1 cellular context compared by ENCODE assay signal in the genomic region with DNA sequence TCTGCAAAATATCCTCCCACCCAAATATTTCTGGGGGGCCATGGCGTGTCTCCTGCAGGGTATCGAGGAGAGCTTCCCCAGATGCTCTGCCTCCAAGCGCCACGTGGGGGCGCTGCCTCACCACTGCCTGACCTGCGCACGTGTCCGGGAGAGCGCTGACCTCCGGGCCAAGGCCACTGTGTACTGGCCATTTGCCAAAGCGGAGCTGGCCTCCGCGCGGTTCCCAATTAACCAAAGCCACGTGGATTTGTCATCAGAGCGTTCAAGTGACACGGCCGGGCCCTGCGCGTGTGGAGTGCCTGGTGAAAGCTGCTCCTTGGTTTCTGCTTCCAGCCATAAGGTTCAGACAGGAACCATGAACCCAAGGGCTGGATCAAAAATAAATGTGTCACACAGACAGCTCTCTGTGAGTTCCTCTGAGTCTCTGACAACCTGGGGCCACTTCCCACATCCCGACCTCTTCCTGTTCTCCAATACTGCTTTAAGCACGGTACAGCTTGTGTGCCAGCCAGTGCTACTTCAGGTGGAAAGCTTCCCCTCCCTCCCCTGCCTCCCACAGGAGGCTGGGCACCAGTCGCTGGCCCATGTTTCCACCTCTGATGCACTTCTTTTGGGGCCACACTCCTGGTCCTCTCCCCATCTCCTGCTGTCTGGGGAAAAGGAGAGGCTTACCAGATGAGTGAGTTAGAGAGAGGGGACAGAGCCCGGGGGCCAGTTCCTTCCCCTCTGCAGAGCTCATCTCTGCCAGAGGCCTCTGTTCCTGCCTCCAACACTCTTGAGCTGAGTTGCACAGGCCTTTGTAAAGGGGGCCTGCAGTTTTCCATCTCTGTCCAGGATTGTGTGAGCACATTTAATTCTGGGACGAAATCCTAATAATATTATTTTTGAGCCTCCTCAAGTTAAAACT.
TF ChIP-seq lines count a peak whose summit lies in the region.

No MANE protein-coding gene starts in this region.

TF ChIP-seq in HepG2, 621 proteins besides CTCF, POLR2A, EP300 and RAD21 (continued from another document and continues in another):
- TF ChIP-seq TFE3 (CRISPR knock-in tag; IDR thresholded peaks at IDR 0.05) (peak; percentile 85), XBP1 (CRISPR knock-in tag; IDR thresholded peaks at IDR 0.05) (peak; percentile 95; the same call in 1 of the 2 replicates), HMGA1 (CRISPR knock-in tag; conservative IDR thresholded peaks at IDR 0.05) (no peak), ZNF354B (CRISPR knock-in tag; IDR thresholded peaks at IDR 0.05) (0 out of 2 replicates have a peak, but pooled peaks have one; percentile 50), ZSCAN25 (CRISPR knock-in tag; IDR thresholded peaks at IDR 0.05) (no peak; the same call in 1 of the 2 replicates), MBNL3 (CRISPR knock-in tag; conservative IDR thresholded peaks at IDR 0.05) (no peak), FOXK2 (IDR thresholded peaks at IDR 0.05) (no peak), SOX13 (IDR thresholded peaks at IDR 0.05) (no peak), SOX13 (CRISPR knock-in tag; conservative IDR thresholded peaks at IDR 0.05 in 1 of 2, IDR thresholded peaks at IDR 0.05 in 1 of 2) (peak in 1 of 2 experiments; percentile 44; a peak in 1 of 4 replicates), BCL6 (CRISPR knock-in tag; IDR thresholded peaks at IDR 0.05) (peak; percentile 52), ZNF619 (CRISPR knock-in tag; IDR thresholded peaks at IDR 0.05) (no peak), HOXA3 (CRISPR knock-in tag; IDR thresholded peaks at IDR 0.05) (peak; percentile 71), SAFB2 (CRISPR knock-in tag; IDR thresholded peaks at IDR 0.05; ENCODE audit: borderline replicate concordance, low read depth) (no peak; the same call in 1 of the 2 replicates), ZNF558 (CRISPR knock-in tag; IDR thresholded peaks at IDR 0.05; ENCODE audit: borderline replicate concordance) (peak; percentile 63; the same call in 1 of the 2 replicates), ZNF431 (CRISPR knock-in tag; IDR thresholded peaks at IDR 0.05; ENCODE audit: borderline replicate concordance, low read depth) (peak; percentile 76; the same call in 1 of the 2 replicates), ZNF30 (CRISPR knock-in tag; IDR thresholded peaks at IDR 0.05) (no peak), ZNF44 (CRISPR knock-in tag; IDR thresholded peaks at IDR 0.05) (no peak), AHDC1 (CRISPR knock-in tag; IDR thresholded peaks at IDR 0.05; ENCODE audit: borderline replicate concordance) (peak; percentile 64; the same call in 1 of the 2 replicates), MZF1 (CRISPR knock-in tag; IDR thresholded peaks at IDR 0.05; ENCODE audit: borderline replicate concordance) (no peak), ZFYVE20 (CRISPR knock-in tag; IDR thresholded peaks at IDR 0.05; ENCODE audit: borderline replicate concordance, low read depth) (0 out of 2 replicates have a peak, but pooled peaks have one; percentile 52), ZSCAN20 (CRISPR knock-in tag; IDR thresholded peaks at IDR 0.05; ENCODE audit: borderline replicate concordance) (0 out of 2 replicates have a peak, but pooled peaks have one; percentile 46), AKAP8 (CRISPR knock-in tag; IDR thresholded peaks at IDR 0.05) (no peak), SRSF1 (optimal IDR thresholded peaks at IDR 0.05; ENCODE audit: low read depth, low read length) (no peak), ZC3H4 (CRISPR knock-in tag; IDR thresholded peaks at IDR 0.05; ENCODE audit: borderline replicate concordance) (no peak), KLF16 (CRISPR knock-in tag; IDR thresholded peaks at IDR 0.05) (0 out of 4 replicates have a peak, but pooled peaks of 1 of the 2 experiments have one; percentile 21), IKZF5 (CRISPR knock-in tag; IDR thresholded peaks at IDR 0.05) (peak; percentile 69; the same call in 1 of the 2 replicates), ZNF18 (CRISPR knock-in tag; IDR thresholded peaks at IDR 0.05; ENCODE audit: insufficient replicate concordance) (peak; percentile 32), ZNF549 (CRISPR knock-in tag; IDR thresholded peaks at IDR 0.05) (no peak), POLR2AphosphoS5 (IDR thresholded peaks at IDR 0.05; ENCODE audit: low read depth, low read length) (no peak), NR2F1 (CRISPR knock-in tag; IDR thresholded peaks at IDR 0.05) (peak; percentile 99 to 100)
- TF ChIP-seq, protein P1, sequence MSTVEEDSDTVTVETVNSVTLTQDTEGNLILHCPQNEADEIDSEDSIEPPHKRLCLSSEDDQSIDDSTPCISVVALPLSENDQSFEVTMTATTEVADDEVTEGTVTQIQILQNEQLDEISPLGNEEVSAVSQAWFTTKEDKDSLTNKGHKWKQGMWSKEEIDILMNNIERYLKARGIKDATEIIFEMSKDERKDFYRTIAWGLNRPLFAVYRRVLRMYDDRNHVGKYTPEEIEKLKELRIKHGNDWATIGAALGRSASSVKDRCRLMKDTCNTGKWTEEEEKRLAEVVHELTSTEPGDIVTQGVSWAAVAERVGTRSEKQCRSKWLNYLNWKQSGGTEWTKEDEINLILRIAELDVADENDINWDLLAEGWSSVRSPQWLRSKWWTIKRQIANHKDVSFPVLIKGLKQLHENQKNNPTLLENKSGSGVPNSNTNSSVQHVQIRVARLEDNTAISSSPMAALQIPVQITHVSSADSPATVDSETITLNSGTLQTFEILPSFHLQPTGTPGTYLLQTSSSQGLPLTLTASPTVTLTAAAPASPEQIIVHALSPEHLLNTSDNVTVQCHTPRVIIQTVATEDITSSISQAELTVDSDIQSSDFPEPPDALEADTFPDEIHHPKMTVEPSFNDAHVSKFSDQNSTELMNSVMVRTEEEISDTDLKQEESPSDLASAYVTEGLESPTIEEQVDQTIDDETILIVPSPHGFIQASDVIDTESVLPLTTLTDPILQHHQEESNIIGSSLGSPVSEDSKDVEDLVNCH (CRISPR knock-in tag; IDR thresholded peaks at IDR 0.05), result no peak
- TF ChIP-seq, protein P2, sequence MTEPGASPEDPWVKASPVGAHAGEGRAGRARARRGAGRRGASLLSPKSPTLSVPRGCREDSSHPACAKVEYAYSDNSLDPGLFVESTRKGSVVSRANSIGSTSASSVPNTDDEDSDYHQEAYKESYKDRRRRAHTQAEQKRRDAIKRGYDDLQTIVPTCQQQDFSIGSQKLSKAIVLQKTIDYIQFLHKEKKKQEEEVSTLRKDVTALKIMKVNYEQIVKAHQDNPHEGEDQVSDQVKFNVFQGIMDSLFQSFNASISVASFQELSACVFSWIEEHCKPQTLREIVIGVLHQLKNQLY (CRISPR knock-in tag; IDR thresholded peaks at IDR 0.05), result peak; percentile 97
- TF ChIP-seq, protein P3, sequence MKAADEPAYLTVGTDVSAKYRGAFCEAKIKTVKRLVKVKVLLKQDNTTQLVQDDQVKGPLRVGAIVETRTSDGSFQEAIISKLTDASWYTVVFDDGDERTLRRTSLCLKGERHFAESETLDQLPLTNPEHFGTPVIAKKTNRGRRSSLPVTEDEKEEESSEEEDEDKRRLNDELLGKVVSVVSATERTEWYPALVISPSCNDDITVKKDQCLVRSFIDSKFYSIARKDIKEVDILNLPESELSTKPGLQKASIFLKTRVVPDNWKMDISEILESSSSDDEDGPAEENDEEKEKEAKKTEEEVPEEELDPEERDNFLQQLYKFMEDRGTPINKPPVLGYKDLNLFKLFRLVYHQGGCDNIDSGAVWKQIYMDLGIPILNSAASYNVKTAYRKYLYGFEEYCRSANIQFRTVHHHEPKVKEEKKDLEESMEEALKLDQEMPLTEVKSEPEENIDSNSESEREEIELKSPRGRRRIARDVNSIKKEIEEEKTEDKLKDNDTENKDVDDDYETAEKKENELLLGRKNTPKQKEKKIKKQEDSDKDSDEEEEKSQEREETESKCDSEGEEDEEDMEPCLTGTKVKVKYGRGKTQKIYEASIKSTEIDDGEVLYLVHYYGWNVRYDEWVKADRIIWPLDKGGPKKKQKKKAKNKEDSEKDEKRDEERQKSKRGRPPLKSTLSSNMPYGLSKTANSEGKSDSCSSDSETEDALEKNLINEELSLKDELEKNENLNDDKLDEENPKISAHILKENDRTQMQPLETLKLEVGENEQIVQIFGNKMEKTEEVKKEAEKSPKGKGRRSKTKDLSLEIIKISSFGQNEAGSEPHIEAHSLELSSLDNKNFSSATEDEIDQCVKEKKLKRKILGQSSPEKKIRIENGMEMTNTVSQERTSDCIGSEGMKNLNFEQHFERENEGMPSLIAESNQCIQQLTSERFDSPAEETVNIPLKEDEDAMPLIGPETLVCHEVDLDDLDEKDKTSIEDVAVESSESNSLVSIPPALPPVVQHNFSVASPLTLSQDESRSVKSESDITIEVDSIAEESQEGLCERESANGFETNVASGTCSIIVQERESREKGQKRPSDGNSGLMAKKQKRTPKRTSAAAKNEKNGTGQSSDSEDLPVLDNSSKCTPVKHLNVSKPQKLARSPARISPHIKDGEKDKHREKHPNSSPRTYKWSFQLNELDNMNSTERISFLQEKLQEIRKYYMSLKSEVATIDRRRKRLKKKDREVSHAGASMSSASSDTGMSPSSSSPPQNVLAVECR (CRISPR knock-in tag; IDR thresholded peaks at IDR 0.05; ENCODE audit: borderline replicate concordance), result peak; percentile 67; the same call in 1 of the 2 replicates
- TF ChIP-seq, protein P4, sequence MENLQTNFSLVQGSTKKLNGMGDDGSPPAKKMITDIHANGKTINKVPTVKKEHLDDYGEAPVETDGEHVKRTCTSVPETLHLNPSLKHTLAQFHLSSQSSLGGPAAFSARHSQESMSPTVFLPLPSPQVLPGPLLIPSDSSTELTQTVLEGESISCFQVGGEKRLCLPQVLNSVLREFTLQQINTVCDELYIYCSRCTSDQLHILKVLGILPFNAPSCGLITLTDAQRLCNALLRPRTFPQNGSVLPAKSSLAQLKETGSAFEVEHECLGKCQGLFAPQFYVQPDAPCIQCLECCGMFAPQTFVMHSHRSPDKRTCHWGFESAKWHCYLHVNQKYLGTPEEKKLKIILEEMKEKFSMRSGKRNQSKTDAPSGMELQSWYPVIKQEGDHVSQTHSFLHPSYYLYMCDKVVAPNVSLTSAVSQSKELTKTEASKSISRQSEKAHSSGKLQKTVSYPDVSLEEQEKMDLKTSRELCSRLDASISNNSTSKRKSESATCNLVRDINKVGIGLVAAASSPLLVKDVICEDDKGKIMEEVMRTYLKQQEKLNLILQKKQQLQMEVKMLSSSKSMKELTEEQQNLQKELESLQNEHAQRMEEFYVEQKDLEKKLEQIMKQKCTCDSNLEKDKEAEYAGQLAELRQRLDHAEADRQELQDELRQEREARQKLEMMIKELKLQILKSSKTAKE (CRISPR knock-in tag; IDR thresholded peaks at IDR 0.05; ENCODE audit: borderline replicate concordance), result no peak
